ENCODE assay signal across 15 cellular contexts in the genomic region with DNA sequence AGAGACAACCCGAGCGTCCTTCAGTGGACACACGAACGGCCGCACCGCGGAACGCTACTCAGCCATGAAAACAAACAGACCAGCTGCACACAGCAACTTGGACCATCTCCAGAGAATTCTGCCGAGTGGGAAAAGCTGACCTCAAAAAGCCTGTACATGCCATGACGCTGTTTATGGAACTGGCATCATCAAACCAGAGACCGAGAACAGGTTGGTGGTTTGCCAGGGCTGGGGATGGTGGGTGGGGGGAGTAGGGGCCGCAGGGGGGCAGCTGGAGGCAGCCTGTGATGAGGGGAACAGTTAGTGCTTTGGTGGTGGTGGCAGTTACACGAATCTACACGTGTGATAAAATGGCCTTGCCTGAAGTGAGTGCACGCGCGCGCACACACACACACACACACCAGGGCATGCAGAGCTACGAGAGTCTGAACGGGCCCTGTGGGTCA.
A peak's percentile ranks its signal among the peaks of the same experiment; 100 is the strongest.
DNase-seq lines count a peak whose midpoint lies in the region; ATAC-seq, FAIRE-seq and TF ChIP-seq lines count a peak whose summit lies in the region.
"Had no signal": no experiment of that assay in that cellular context is flagged by ENCODE, and none has a peak within 500 bp of the region (broad histone marks: within the 10 kb centered on the region; RNA-seq: fewer than 3 reads in every experiment).

No MANE protein-coding gene starts in this region.

- peaks cover 0 to 2% (median 0%) of the 10 kb centered on the region in 3 donors for H3K27me3 Mint-ChIP-seq in CD14-positive monocyte (ENCODE audit: low read depth in 3 of 3)
- no peaks in the 10 kb centered on the region for H3K27me3 Mint-ChIP-seq in central memory CD8-positive, alpha-beta T cell
- H3K27me3 Mint-ChIP-seq: brain had no signal

- H3K4me1 ChIP-seq in small intestine (ENCODE audit: control insufficient read depth in 2 of 2, insufficient read depth in 1 of 2, low read depth in 1 of 2, low read length in 1 of 2), result no peaks in the 10 kb centered on the region

- H3K4me3 Mint-ChIP-seq in CD14-positive monocyte, result peak overlapping the region; percentile 42 to 48
- H3K4me3 Mint-ChIP-seq in central memory CD8-positive, alpha-beta T cell, result no peak overlapping the region
- H3K4me3 Mint-ChIP-seq: brain had no signal

- no peak overlapping the region for H3K4me3 ChIP-seq in small intestine (ENCODE audit: low read depth in 1 of 2, low read length in 2 of 2)
- H3K4me3 ChIP-seq: lung, testis had no signal

- H3K9me3 ChIP-seq in small intestine (ENCODE audit: control insufficient read depth, low read depth), result no peaks in the 10 kb centered on the region
- H3K9me3 ChIP-seq: testis had no signal

- H3K9me3 Mint-ChIP-seq in CD14-positive monocyte, result peaks cover 0 to 10% (median 0%) of the 10 kb centered on the region in 7 donors
- no peaks in the 10 kb centered on the region for H3K9me3 Mint-ChIP-seq in central memory CD8-positive, alpha-beta T cell

- no peak for DNase-seq in CD14-positive monocyte (ENCODE audit: low spot score)
- DNase-seq in DMS79 treated with DMSO at 0.1 percent for 48 hours (lab: John Stamatoyannopoulos, UW), result peak; percentile 47
- no peak for DNase-seq in central memory CD8-positive, alpha-beta T cell (ENCODE audit: low spot score in 2 of 2)
- peak; percentile 27 for DNase-seq in kidney glomerular epithelial cell (lab: John Stamatoyannopoulos, UW)
- no peak for DNase-seq in HTR-8/SVneo (ENCODE audit: insufficient read length, low spot score)
- DNase-seq in small intestine, result no peak
- no peak for DNase-seq in NCI-H1436 (lab: John Stamatoyannopoulos, UW)
- DNase-seq: hypothalamus, NCI-H446, nucleus accumbens, testis had no signal

- peaks cover 72% of the 10 kb centered on the region for H3K4me1 Mint-ChIP-seq in CD14-positive monocyte
- peaks cover 19% of the 10 kb centered on the region for H3K4me1 Mint-ChIP-seq in central memory CD8-positive, alpha-beta T cell

- intact Hi-C loops in CD14-positive monocyte (cut with micrococcal nuclease), result loop anchor here (5.0 kb wide), 1 partner anchor 37 kb away; no protein-coding TSS in a partner anchor

- ATAC-seq in central memory CD8-positive, alpha-beta T cell (replicated peaks; ENCODE audit: extremely low read depth, poor library complexity, severe bottlenecking), result no peak
- ATAC-seq in GM19463 (IDR thresholded peaks at IDR 0.05; ENCODE audit: unreplicated experiment), result no peak

- H3K36me3 ChIP-seq in small intestine (ENCODE audit: control insufficient read depth in 2 of 2, insufficient read depth in 2 of 2, low read length in 2 of 2), result no peaks in the 10 kb centered on the region

- H3K36me3 Mint-ChIP-seq in CD14-positive monocyte, result peaks cover 36 to 79% of the 10 kb centered on the region in 2 donors
- H3K36me3 Mint-ChIP-seq in central memory CD8-positive, alpha-beta T cell (ENCODE audit: insufficient read depth), result peaks cover 7% of the 10 kb centered on the region
- H3K36me3 Mint-ChIP-seq: brain had no signal

- 76 to 85% (median 80%) methylated on average over 20 of the region's 20 CpGs for WGBS in small intestine, 3 donors

- peak overlapping the region in 1 of 2 donors; percentile 21 for H3K27ac ChIP-seq in small intestine (ENCODE audit: low read depth in 1 of 2, low read length in 1 of 2)

- no peak for TF ChIP-seq CTCF in CD14-positive monocyte (IDR thresholded peaks at IDR 0.05)

- H3K27ac Mint-ChIP-seq in CD14-positive monocyte, result peak overlapping the region; percentile 90 to 100 (median 100)
- H3K27ac Mint-ChIP-seq in central memory CD8-positive, alpha-beta T cell (ENCODE audit: low read depth), result peak overlapping the region; percentile 48

- H3K27me3 ChIP-seq in small intestine (ENCODE audit: control insufficient read depth in 2 of 2, insufficient read depth in 2 of 2, low read length in 2 of 2), result no peaks in the 10 kb centered on the region
- H3K27me3 ChIP-seq: testis had no signal

- FAIRE-seq in HTR-8/SVneo (lab: Jason Lieb, UNC) (no peak), small intestine (lab: Jason Lieb, UNC) (no peak)
- FAIRE-seq: D721Med had no signal

Comparison
In these comparisons a context has a peak if more than half of its experiments do, and no peak if none do; other contexts are left out.
1. DNase-seq: peak in DMS79 treated with DMSO at 0.1 percent for 48 hours (single experiment) and kidney glomerular epithelial cell (single experiment); none in CD14-positive monocyte (single experiment), central memory CD8-positive, alpha-beta T cell (0 of 2), HTR-8/SVneo (single experiment), small intestine (single experiment) and NCI-H1436 (single experiment).